In genomic region chr3:21170964-21171363, GRCh38 we compare ENCODE assay signal across 11 cellular contexts.
DNase-seq lines count a peak whose midpoint lies in the region; ATAC-seq, FAIRE-seq and TF ChIP-seq lines count a peak whose summit lies in the region.
"Had no signal": no experiment of that assay in that cellular context is flagged by ENCODE, and none has a peak within 500 bp of the region (broad histone marks: within the 10 kb centered on the region; RNA-seq: fewer than 3 reads in every experiment).

No MANE protein-coding gene starts in this region.

- peaks cover 2% of the 10 kb centered on the region for H3K9me3 Mint-ChIP-seq in osteocyte (ENCODE audit: unreplicated experiment)
- H3K9me3 Mint-ChIP-seq in activated CD4-positive, alpha-beta T cell treated with anti-CD3 and anti-CD28 coated beads for 36 hours (ENCODE audit: low read depth): peaks cover 15% of the 10 kb centered on the region

- no peak overlapping the region for H3K4me3 Mint-ChIP-seq in osteocyte (ENCODE audit: unreplicated experiment)
- no peak overlapping the region for H3K4me3 Mint-ChIP-seq in activated CD4-positive, alpha-beta T cell treated with anti-CD3 and anti-CD28 coated beads for 36 hours
- H3K4me3 Mint-ChIP-seq: stimulated activated memory B cell treated with anti-CD40 and anti-IgM and Interleukin-4, amounts not matched to agents 10 μg/mL and 1 μg/mL and 100 μg/mL, for 72 hours had no signal

- no peak overlapping the region for H3K4me3 ChIP-seq in Jurkat, Clone E6-1 (ENCODE audit: low read length)
- H3K4me3 ChIP-seq in astrocyte of the spinal cord (ENCODE audit: low read depth, low read length): no peak overlapping the region
- H3K4me3 ChIP-seq: BLaER1 treated with 17β-estradiol and CSF1 and Interleukin-3, amounts not matched to agents 10 nM and 100 nM had no signal

- H3K36me3 Mint-ChIP-seq in osteocyte (ENCODE audit: unreplicated experiment): no peaks in the 10 kb centered on the region
- no peaks in the 10 kb centered on the region for H3K36me3 Mint-ChIP-seq in activated CD4-positive, alpha-beta T cell treated with anti-CD3 and anti-CD28 coated beads for 36 hours (ENCODE audit: low read depth)
- H3K36me3 Mint-ChIP-seq: stimulated activated memory B cell treated with anti-CD40 and anti-IgM and Interleukin-4, amounts not matched to agents 10 μg/mL and 1 μg/mL and 100 μg/mL, for 72 hours had no signal

- ATAC-seq in activated CD4-positive, alpha-beta T cell treated with anti-CD3 and anti-CD28 coated beads for 36 hours: no peak
- ATAC-seq: stimulated activated memory B cell treated with anti-CD40 and anti-IgM and Interleukin-4, amounts not matched to agents 10 μg/mL and 1 μg/mL and 100 μg/mL, for 72 hours had no signal

- POLR2A ChIA-PET in activated CD4-positive, alpha-beta T cell treated with anti-CD3 and anti-CD28 coated beads for 36 hours (lab: Charles Lee): no interaction called here

- TF ChIP-seq CTCF in astrocyte of the spinal cord (IDR thresholded peaks at IDR 0.05; ENCODE audit: low read depth, low read length) (peak; percentile 49), osteocyte (IDR thresholded peaks at IDR 0.05) (peak; percentile 47)

- H3K27ac Mint-ChIP-seq in osteocyte (ENCODE audit: unreplicated experiment): no peak overlapping the region
- H3K27ac Mint-ChIP-seq in activated CD4-positive, alpha-beta T cell treated with anti-CD3 and anti-CD28 coated beads for 36 hours: no peak overlapping the region
- H3K27ac Mint-ChIP-seq: stimulated activated memory B cell treated with anti-CD40 and anti-IgM and Interleukin-4, amounts not matched to agents 10 μg/mL and 1 μg/mL and 100 μg/mL, for 72 hours had no signal

- CTCF ChIA-PET in activated CD4-positive, alpha-beta T cell treated with anti-CD3 and anti-CD28 coated beads for 36 hours (lab: Charles Lee): no interaction called here

- peaks cover 6% of the 10 kb centered on the region for H3K27me3 Mint-ChIP-seq in osteocyte (ENCODE audit: unreplicated experiment)
- H3K27me3 Mint-ChIP-seq in activated CD4-positive, alpha-beta T cell treated with anti-CD3 and anti-CD28 coated beads for 36 hours: no peaks in the 10 kb centered on the region
- H3K27me3 Mint-ChIP-seq: stimulated activated memory B cell treated with anti-CD40 and anti-IgM and Interleukin-4, amounts not matched to agents 10 μg/mL and 1 μg/mL and 100 μg/mL, for 72 hours had no signal

- no peak for FAIRE-seq in HTR-8/SVneo (lab: Jason Lieb, UNC)

- intact Hi-C loops in activated CD4-positive, alpha-beta T cell treated with anti-CD3 and anti-CD28 coated beads for 36 hours (cut with DNase I, micrococcal nuclease): no loop called here

- H3K4me1 Mint-ChIP-seq in osteocyte (ENCODE audit: unreplicated experiment): no peaks in the 10 kb centered on the region
- H3K4me1 Mint-ChIP-seq in activated CD4-positive, alpha-beta T cell treated with anti-CD3 and anti-CD28 coated beads for 36 hours: no peaks in the 10 kb centered on the region
- H3K4me1 Mint-ChIP-seq: stimulated activated memory B cell treated with anti-CD40 and anti-IgM and Interleukin-4, amounts not matched to agents 10 μg/mL and 1 μg/mL and 100 μg/mL, for 72 hours had no signal

- in situ Hi-C loops in astrocyte of the spinal cord (cut with HindIII; ENCODE audit: low sequenced_read_pairs): no loop called here

- peak; percentile 2 to 53 for DNase-seq in NCI-H526 (lab: John Stamatoyannopoulos, UW)
- no peak for DNase-seq in NCI-H526 treated with DMSO at 0.1 percent for 48 hours (lab: John Stamatoyannopoulos, UW)
- DNase-seq in Jurkat, Clone E6-1 (ENCODE audit: low read depth, low spot score): peak; percentile 11
- no peak for DNase-seq in astrocyte of the spinal cord (ENCODE audit: low read depth, low spot score)
- no peak for DNase-seq in osteocyte (ENCODE audit: extremely low spot score, unreplicated experiment)
- no peak for DNase-seq in activated CD4-positive, alpha-beta T cell treated with anti-CD3 and anti-CD28 coated beads for 36 hours
- DNase-seq in dedifferentiated amniotic fluid mesenchymal stem cell (ENCODE audit: extremely low spot score): no peak
- no peak for DNase-seq in HTR-8/SVneo (ENCODE audit: insufficient read length, low spot score)
- DNase-seq: GOT3 had no signal

Comparison
In these comparisons a context has a peak if more than half of its experiments do, and no peak if none do; other contexts are left out.
1. DNase-seq: peak in NCI-H526 (2 of 2) and Jurkat, Clone E6-1 (single experiment); none in NCI-H526 treated with DMSO at 0.1 percent for 48 hours (single experiment), astrocyte of the spinal cord (single experiment), osteocyte (single experiment), activated CD4-positive, alpha-beta T cell treated with anti-CD3 and anti-CD28 coated beads for 36 hours (single experiment), dedifferentiated amniotic fluid mesenchymal stem cell (single experiment) and HTR-8/SVneo (single experiment).